Comparison of ENCODE assay signal across 9 cellular contexts in the genomic region with DNA sequence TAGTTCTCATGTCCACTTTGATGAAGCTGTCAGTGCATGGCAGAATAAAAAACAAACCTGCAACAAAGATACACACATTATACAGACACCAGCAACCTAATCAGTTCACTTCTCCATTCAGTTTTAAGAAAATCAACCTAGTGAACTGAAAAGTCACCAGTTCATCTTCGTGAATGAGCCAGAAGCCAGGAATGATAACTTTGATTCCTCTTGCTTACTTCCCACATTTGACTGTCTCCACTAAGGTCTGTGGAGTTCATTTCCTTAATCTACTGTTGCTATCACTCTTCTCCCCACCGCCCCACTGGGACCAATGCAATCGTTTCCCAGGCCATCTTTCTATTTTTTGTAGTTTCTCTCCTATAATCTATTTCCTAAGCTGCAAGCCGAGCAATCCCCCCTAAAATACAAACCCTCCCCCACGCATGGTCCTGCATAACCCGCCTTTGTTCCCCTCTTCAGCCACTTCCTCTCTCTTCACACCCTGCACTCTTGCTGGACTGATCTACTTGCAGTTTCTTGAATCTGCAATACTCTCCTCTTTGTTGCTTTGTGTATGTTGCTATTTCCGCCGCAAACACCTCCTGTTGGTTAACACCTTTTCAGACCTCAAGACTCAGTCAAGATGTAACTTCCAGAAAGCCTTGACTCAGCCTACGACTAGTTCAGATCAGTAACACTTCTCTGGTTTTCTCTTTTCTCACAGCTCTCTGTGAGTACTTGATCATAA. TPM values are rescaled to one million over a fixed set of nuclear protein-coding genes. Genes with fewer than 3 reads are reported as not detected.
DNase-seq lines count a peak whose midpoint lies in the region; ATAC-seq and TF ChIP-seq lines count a peak whose summit lies in the region.
"Had no signal": no experiment of that assay in that cellular context is flagged by ENCODE, and none has a peak within 500 bp of the region (broad histone marks: within the 10 kb centered on the region; RNA-seq: fewer than 3 reads in every experiment).

No MANE protein-coding gene starts in this region.

- WGBS in spleen, 5 donors, result 11 to 40% (median 19%) methylated on average over 9 of the region's 9 CpGs

- in situ Hi-C loops in brain microvascular endothelial cell (cut with HindIII; ENCODE audit: low pct_ligation_motif_present, low sequenced_read_pairs), result no loop called here

- H3K4me3 Mint-ChIP-seq in stimulated activated memory B cell treated with anti-CD40 and anti-IgM and Interleukin-4, amounts not matched to agents 10 μg/mL and 1 μg/mL and 100 μg/mL, for 72 hours, result no peak overlapping the region
- H3K4me3 Mint-ChIP-seq: brain had no signal

- H3K4me3 ChIP-seq in GM08714 (ENCODE audit: low read length) (peak overlapping the region; percentile 27; the same call in 1 of the 2 replicates), spleen (peak overlapping the region in 2 of 8 donors; percentile 10 to 47), brain microvascular endothelial cell (ENCODE audit: low read depth, low read length) (no peak overlapping the region)

- H3K27ac ChIP-seq in caudate nucleus (ENCODE audit: low read depth, low read length), result peak overlapping the region; percentile 4
- peak overlapping the region; percentile 66 to 97 (median 94) for H3K27ac ChIP-seq in spleen
- H3K27ac ChIP-seq in brain microvascular endothelial cell, result no peak overlapping the region

- DNase-seq in MV-4-11 (lab: John Stamatoyannopoulos, UW), result peak; percentile 32
- no peak for DNase-seq in caudate nucleus (lab: John Stamatoyannopoulos, UW)
- DNase-seq in spleen, result no peak
- DNase-seq in brain microvascular endothelial cell, result no peak
- no peak for DNase-seq in dermis blood vessel endothelial cell

- H3K27me3 ChIP-seq in spleen (replicated peaks in 1 of 7), result no peaks in the 10 kb centered on the region
- H3K27me3 ChIP-seq in brain microvascular endothelial cell (replicated peaks), result no peaks in the 10 kb centered on the region

- intact Hi-C loops in spleen (cut with DNase I; ENCODE audit: low total_unique reads), result no loop called here

- H3K4me1 ChIP-seq in spleen, result peaks cover 72 to 100% (median 94%) of the 10 kb centered on the region in 6 donors

- H3K27me3 Mint-ChIP-seq in stimulated activated memory B cell treated with anti-CD40 and anti-IgM and Interleukin-4, amounts not matched to agents 10 μg/mL and 1 μg/mL and 100 μg/mL, for 72 hours, result no peaks in the 10 kb centered on the region
- H3K27me3 Mint-ChIP-seq: brain had no signal

- peaks cover 15% of the 10 kb centered on the region for H3K4me1 Mint-ChIP-seq in stimulated activated memory B cell treated with anti-CD40 and anti-IgM and Interleukin-4, amounts not matched to agents 10 μg/mL and 1 μg/mL and 100 μg/mL, for 72 hours

- ATAC-seq in GM21526 (IDR thresholded peaks at IDR 0.05; ENCODE audit: low FRiP score, unreplicated experiment), result peak; percentile 95
- no peak for ATAC-seq in stimulated activated memory B cell treated with anti-CD40 and anti-IgM and Interleukin-4, amounts not matched to agents 10 μg/mL and 1 μg/mL and 100 μg/mL, for 72 hours

- H3K9me3 Mint-ChIP-seq in stimulated activated memory B cell treated with anti-CD40 and anti-IgM and Interleukin-4, amounts not matched to agents 10 μg/mL and 1 μg/mL and 100 μg/mL, for 72 hours, result no peaks in the 10 kb centered on the region
- H3K9me3 Mint-ChIP-seq: brain had no signal

- H3K36me3 Mint-ChIP-seq in stimulated activated memory B cell treated with anti-CD40 and anti-IgM and Interleukin-4, amounts not matched to agents 10 μg/mL and 1 μg/mL and 100 μg/mL, for 72 hours, result peaks cover 20% of the 10 kb centered on the region
- H3K36me3 Mint-ChIP-seq: brain had no signal

- TF ChIP-seq CTCF in spleen (IDR thresholded peaks at IDR 0.05 in 8 of 11, conservative IDR thresholded peaks at IDR 0.05 in 3 of 11) (no peak), brain microvascular endothelial cell (IDR thresholded peaks at IDR 0.05; ENCODE audit: low read depth, low read length, missing control alignments) (no peak)

- H3K36me3 ChIP-seq in spleen (peaks cover 0 to 80% (median 33%) of the 10 kb centered on the region in 6 donors), brain microvascular endothelial cell (replicated peaks) (no peaks in the 10 kb centered on the region)

- no peak for TF ChIP-seq POLR2A in spleen (IDR thresholded peaks at IDR 0.05)

- H3K27ac Mint-ChIP-seq in stimulated activated memory B cell treated with anti-CD40 and anti-IgM and Interleukin-4, amounts not matched to agents 10 μg/mL and 1 μg/mL and 100 μg/mL, for 72 hours, result no peak overlapping the region

- no peaks in the 10 kb centered on the region for H3K9me3 ChIP-seq in spleen

RNA-seq across cellular contexts. Expression of a gene that starts 16.6 kb away (rescaled TPM):
- total RNA-seq in spleen, result 100 to 1,000 TPM; 265 to 493 (median 335) TPM
- 10 to 100 TPM; 42.7 to 91.6 (median 80.7) TPM for polyA plus RNA-seq in spleen
- 310 and 473 TPM in 2 replicates for total RNA-seq in dermis blood vessel endothelial cell
